2 cellular contexts compared by ENCODE assay signal in genomic region chr20:51392625-51393186, GRCh38.
TF ChIP-seq lines count a peak whose summit lies in the region.

No MANE protein-coding gene starts in this region.

TF ChIP-seq in HepG2, 621 proteins besides CTCF, POLR2A, EP300 and RAD21:
- peak; percentile 89 for TF ChIP-seq ZNF629 (CRISPR knock-in tag; conservative IDR thresholded peaks at IDR 0.05)
- TF ChIP-seq ZNF644 (CRISPR knock-in tag; IDR thresholded peaks at IDR 0.05; ENCODE audit: low read depth): no peak

TF ChIP-seq in H1, 55 proteins besides CTCF, POLR2A, EP300 and RAD21:
- TF ChIP-seq CTBP2 (IDR thresholded peaks at IDR 0.05; ENCODE audit: borderline replicate concordance, insufficient read depth, insufficient read length, low read length) (no peak), KDM1A (IDR thresholded peaks at IDR 0.05; ENCODE audit: borderline replicate concordance, low read length) (peak; percentile 24; the same call in 1 of the 2 replicates)
